Comparison of ENCODE assay signal across 8 cellular contexts in the genomic region with DNA sequence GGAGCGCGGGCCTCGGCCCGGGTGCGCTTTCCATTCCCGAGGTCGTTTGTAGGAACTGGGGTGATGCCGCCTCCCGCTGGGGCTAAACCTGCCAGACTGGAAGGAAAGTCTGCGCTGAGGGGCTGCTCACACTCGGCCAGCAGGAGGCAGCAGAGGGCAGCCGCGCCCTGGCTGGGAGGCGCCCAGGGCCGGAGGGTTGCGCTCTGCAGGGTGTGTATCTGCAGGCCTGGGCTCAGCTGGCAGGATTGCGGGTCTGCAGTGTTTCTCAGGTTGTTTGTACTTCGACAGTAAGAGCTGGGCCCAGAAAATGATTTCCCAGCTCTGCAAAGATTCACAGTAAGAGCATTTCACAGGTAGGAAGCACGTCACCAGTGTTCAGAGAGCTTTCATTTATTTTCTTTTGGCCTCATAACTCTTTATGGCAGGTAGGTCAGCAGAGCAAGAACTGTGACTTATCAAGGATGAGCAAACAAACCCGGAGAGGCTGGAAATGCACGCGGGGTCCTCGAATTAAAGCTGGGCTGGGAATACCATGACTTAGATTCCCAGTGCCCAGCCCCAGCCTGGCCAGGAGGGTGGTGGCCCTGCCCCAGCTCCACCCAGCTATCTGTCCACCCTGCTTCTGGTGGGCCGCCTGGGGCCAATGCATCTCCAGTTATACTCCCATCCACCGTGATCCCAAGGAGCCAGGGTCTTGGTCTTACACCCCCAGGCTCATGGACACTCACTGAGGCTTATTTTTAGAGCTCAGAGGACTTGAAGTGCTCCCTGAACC. TPM values are rescaled to one million over a fixed set of nuclear protein-coding genes. Genes with fewer than 3 reads are reported as not detected.
DNase-seq lines count a peak whose midpoint lies in the region; ATAC-seq and FAIRE-seq lines count a peak whose summit lies in the region.

No MANE protein-coding gene starts in this region.

- H3K36me3 Mint-ChIP-seq in T-helper 17 cell (ENCODE audit: low read depth): no peaks in the 10 kb centered on the region

- peak overlapping the region; percentile 27 to 86 (median 60); a peak in 21 of 22 replicates for H3K4me2 ChIP-seq in BLaER1 treated with 17β-estradiol and CSF1 and Interleukin-3, amounts not matched to agents 10 nM and 100 nM

- H3K27me3 ChIP-seq in BLaER1 treated with 17β-estradiol and CSF1 and Interleukin-3, amounts not matched to agents 10 nM and 100 nM: peaks cover 0 to 6% (median 0%) of the 10 kb centered on the region in 11 experiments; a peak in 1 of 22 replicates
- H3K27me3 ChIP-seq in adipocyte (replicated peaks; ENCODE audit: control insufficient read depth, insufficient read depth, low read length): peaks cover 36% of the 10 kb centered on the region
- H3K27me3 ChIP-seq in right cardiac atrium (ENCODE audit: control insufficient read depth, insufficient read depth): no peaks in the 10 kb centered on the region
- no peaks in the 10 kb centered on the region for H3K27me3 ChIP-seq in small intestine (ENCODE audit: control insufficient read depth in 2 of 2, insufficient read depth in 2 of 2, low read length in 2 of 2)

- H3K4me1 ChIP-seq in BLaER1 treated with 17β-estradiol and CSF1 and Interleukin-3, amounts not matched to agents 10 nM and 100 nM: peaks cover 0 to 30% (median 20%) of the 10 kb centered on the region in 10 experiments; a peak in 17 of 20 replicates
- H3K4me1 ChIP-seq in adipocyte (ENCODE audit: control insufficient read depth, insufficient read depth, low read length): no peaks in the 10 kb centered on the region
- no peaks in the 10 kb centered on the region for H3K4me1 ChIP-seq in right cardiac atrium (ENCODE audit: control insufficient read depth, insufficient read depth, low read length)
- no peaks in the 10 kb centered on the region for H3K4me1 ChIP-seq in small intestine (ENCODE audit: control insufficient read depth in 2 of 2, insufficient read depth in 1 of 2, low read depth in 1 of 2, low read length in 1 of 2)

- peak overlapping the region in 1 of 11 experiments; percentile 20; a peak in 1 of 22 replicates for H3K27ac ChIP-seq in BLaER1 treated with 17β-estradiol and CSF1 and Interleukin-3, amounts not matched to agents 10 nM and 100 nM
- no peak overlapping the region for H3K27ac ChIP-seq in right cardiac atrium (ENCODE audit: low read length)
- no peak overlapping the region for H3K27ac ChIP-seq in small intestine (ENCODE audit: low read depth in 1 of 2, low read length in 1 of 2)

- intact Hi-C loops in right cardiac atrium (cut with DNase I): loop anchor here in 3 of 4 donors (1.0 to 5.0 kb wide), 3 partner anchors 137 to 257 kb away; no protein-coding TSS in a partner anchor

- H3K27me3 Mint-ChIP-seq in T-helper 17 cell: peaks cover 9% of the 10 kb centered on the region

- peaks cover 3% of the 10 kb centered on the region for H3K4me1 Mint-ChIP-seq in T-helper 17 cell

- 22% methylated on average over 25 of the region's 25 CpGs for WGBS in right cardiac atrium
- WGBS in small intestine, 3 donors: 10 to 17% (median 13%) methylated on average over 25 of the region's 25 CpGs

- peak; percentile 94 for ATAC-seq in GM19438 (IDR thresholded peaks at IDR 0.05; ENCODE audit: low read depth, unreplicated experiment)
- ATAC-seq in HG03469 (IDR thresholded peaks at IDR 0.05; ENCODE audit: unreplicated experiment): peak; percentile 95
- ATAC-seq in T-helper 17 cell: peak; percentile 99
- peak; percentile 94 to 97 for ATAC-seq in right cardiac atrium
- no peak for ATAC-seq in HG03045 (IDR thresholded peaks at IDR 0.05; ENCODE audit: unreplicated experiment)

- H3K9ac ChIP-seq in BLaER1 treated with 17β-estradiol and CSF1 and Interleukin-3, amounts not matched to agents 10 nM and 100 nM: peak overlapping the region in 1 of 11 experiments; percentile 23; a peak in 1 of 22 replicates
- no peak overlapping the region for H3K9ac ChIP-seq in adipocyte (ENCODE audit: low read length)

- no peak overlapping the region for H3K4me3 ChIP-seq in BLaER1 treated with 17β-estradiol and CSF1 and Interleukin-3, amounts not matched to agents 10 nM and 100 nM
- H3K4me3 ChIP-seq in adipocyte (ENCODE audit: low read length) (no peak overlapping the region), right cardiac atrium (ENCODE audit: low read length) (no peak overlapping the region), small intestine (ENCODE audit: low read depth in 1 of 2, low read length in 2 of 2) (no peak overlapping the region)

- no peak overlapping the region for H3K27ac Mint-ChIP-seq in T-helper 17 cell

- no peaks in the 10 kb centered on the region for H4K20me1 ChIP-seq in BLaER1 treated with 17β-estradiol and CSF1 and Interleukin-3, amounts not matched to agents 10 nM and 100 nM

- peak; percentile 62 to 84 (median 74) for DNase-seq in T-helper 17 cell
- DNase-seq in adipocyte (ENCODE audit: low read depth): peak; percentile 83
- peak; percentile 70 to 91 (median 90) for DNase-seq in right cardiac atrium
- DNase-seq in small intestine: peak; percentile 75

- FAIRE-seq in small intestine (lab: Jason Lieb, UNC): no peak

- H3K4me3 Mint-ChIP-seq in T-helper 17 cell: no peak overlapping the region

- no peaks in the 10 kb centered on the region for H3K36me3 ChIP-seq in BLaER1 treated with 17β-estradiol and CSF1 and Interleukin-3, amounts not matched to agents 10 nM and 100 nM
- no peaks in the 10 kb centered on the region for H3K36me3 ChIP-seq in adipocyte (ENCODE audit: control insufficient read depth, insufficient read depth, low read length, severe bottlenecking)
- no peaks in the 10 kb centered on the region for H3K36me3 ChIP-seq in small intestine (ENCODE audit: control insufficient read depth in 2 of 2, insufficient read depth in 2 of 2, low read length in 2 of 2)

- peaks cover 15 to 30% (median 20%) of the 10 kb centered on the region in 11 experiments; a peak in 20 of 22 replicates for H3K9me3 ChIP-seq in BLaER1 treated with 17β-estradiol and CSF1 and Interleukin-3, amounts not matched to agents 10 nM and 100 nM (replicated peaks in 1 of 11)
- no peaks in the 10 kb centered on the region for H3K9me3 ChIP-seq in T-helper 17 cell (ENCODE audit: control insufficient read depth, low read length, poor library complexity, severe bottlenecking)
- H3K9me3 ChIP-seq in adipocyte (ENCODE audit: control insufficient read depth, low read length): peaks cover 13% of the 10 kb centered on the region
- H3K9me3 ChIP-seq in right cardiac atrium (ENCODE audit: control insufficient read depth, low read length): no peaks in the 10 kb centered on the region
- no peaks in the 10 kb centered on the region for H3K9me3 ChIP-seq in small intestine (ENCODE audit: control insufficient read depth, low read depth)

RNA-seq across cellular contexts. Expression of a gene that starts 15.2 kb away (rescaled TPM):
- total RNA-seq in T-helper 17 cell (10 to 100 TPM; 34.5 to 36.6 TPM), right cardiac atrium (10 to 100 TPM; 30.1 to 38.2 (median 36.2) TPM)
- polyA plus RNA-seq in right cardiac atrium (33.9 TPM), small intestine (10 to 100 TPM; 15.5 to 28.6 (median 17.8) TPM)
